ENCODE assay signal across 8 cellular contexts in genomic region chr1:180155202-180155682, GRCh38. TPM values are rescaled to one million over a fixed set of nuclear protein-coding genes. Genes with fewer than 3 reads are reported as not detected.
DNase-seq lines count a peak whose midpoint lies in the region; ATAC-seq, FAIRE-seq and TF ChIP-seq lines count a peak whose summit lies in the region.

No MANE protein-coding gene starts in this region.

- TF ChIP-seq RAD21 in HepG2 (CRISPR knock-in tag; IDR thresholded peaks at IDR 0.05) = no peak

- H3K36me3 ChIP-seq in PC-3 (ENCODE audit: low read depth, low read length) (peaks cover 21% of the 10 kb centered on the region), HepG2 (replicated peaks in 1 of 2; ENCODE audit: control insufficient read depth in 1 of 2, insufficient read depth in 2 of 2, low read length in 2 of 2) (no peaks in the 10 kb centered on the region)

- H3K9ac ChIP-seq in PC-3 (ENCODE audit: low read length) = peak overlapping the region; percentile 93
- peak overlapping the region; percentile 63; the same call in 1 of the 2 replicates for H3K9ac ChIP-seq in HepG2 (ENCODE audit: insufficient read depth, low read depth, low read length)

- peaks cover 61% of the 10 kb centered on the region for H3K79me2 ChIP-seq in PC-3 (ENCODE audit: low read length)
- no peaks in the 10 kb centered on the region for H3K79me2 ChIP-seq in HepG2 (ENCODE audit: insufficient read depth, low read length)

- ATAC-seq in PC-3 = no peak
- 0 out of 3 replicates have a peak, but pooled peaks have one; percentile 1 for ATAC-seq in HepG2
- peak; percentile 4 for ATAC-seq in stimulated activated naive CD8-positive, alpha-beta T cell treated with anti-CD3 and anti-CD28 coated beads, Interleukin-15, amount 100 ng/mL, for 72 hours
- no peak for ATAC-seq in GM18517 (IDR thresholded peaks at IDR 0.05; ENCODE audit: unreplicated experiment)

- in situ Hi-C loops in HepG2 (cut with HindIII; ENCODE audit: extremely low pct_ligation_motif_present, low pct_unique_long_range_greater_than_20kb) = no loop called here

- H3K9me3 ChIP-seq in PC-3 (ENCODE audit: low read length) = no peaks in the 10 kb centered on the region
- H3K9me3 ChIP-seq in HepG2 (ENCODE audit: low read length) = no peaks in the 10 kb centered on the region

- 19% methylated on average over 20 of the region's 26 CpGs for WGBS in HepG2 (ENCODE audit: low lambda C conversion rate)

- H3K4me1 ChIP-seq in PC-3 (ENCODE audit: insufficient read depth, low read length) (peaks cover 65% of the 10 kb centered on the region), HepG2 (ENCODE audit: insufficient read depth, low read length) (peaks cover 63% of the 10 kb centered on the region)

- H3K27me3 ChIP-seq in PC-3 (ENCODE audit: low read length) (no peaks in the 10 kb centered on the region), HepG2 (ENCODE audit: control insufficient read depth in 1 of 2, insufficient read depth in 2 of 2, low read length in 2 of 2) (peaks cover 0 to 58% of the 10 kb centered on the region in 2 experiments; a peak in 4 of 5 replicates)

- CTCF ChIA-PET in activated naive CD4-positive, alpha-beta T cell treated with anti-CD3 and anti-CD28 coated beads for 36 hours (lab: Charles Lee) = interaction anchor here (0.7 to 1.8 kb wide), 5 partner anchors 10 to 287 kb away, joined by 3 to 7 read pairs (median 3); no protein-coding TSS in a partner anchor
- CTCF ChIA-PET in PC-3 (lab: Charles Lee) (no interaction called here), HepG2 (lab: Yijun Ruan, JAX; ENCODE audit: low intra/inter-chr PET ratio, low total read pairs) (no interaction called here)

- intact Hi-C loops in activated naive CD4-positive, alpha-beta T cell treated with anti-CD3 and anti-CD28 coated beads for 36 hours (cut with micrococcal nuclease) = loop anchor here (2.0 to 10.0 kb wide), 3 partner anchors 476 to 1120 kb away; partner anchors contain the start of gene MR1
- intact Hi-C loops in PC-3 (cut with micrococcal nuclease) (loop anchor here (5.0 kb wide), 2 partner anchors 203 to 273 kb away; partner anchors contain the start of genes CEP350 and TOR1AIP1), HepG2 (cut with micrococcal nuclease; ENCODE audit: unreplicated experiment) (loop anchor here (10.0 kb wide), 1 partner anchor 200 kb away; the partner anchor contains the start of gene CEP350)

- no peaks in the 10 kb centered on the region for H3K9me3 Mint-ChIP-seq in activated naive CD4-positive, alpha-beta T cell treated with anti-CD3 and anti-CD28 coated beads for 36 hours
- no peaks in the 10 kb centered on the region for H3K9me3 Mint-ChIP-seq in stimulated activated naive CD8-positive, alpha-beta T cell treated with anti-CD3 and anti-CD28 coated beads, Interleukin-15, amount 100 ng/mL, for 72 hours

- H3K4me2 ChIP-seq in PC-3 (ENCODE audit: low read length) (peak overlapping the region; percentile 87), HepG2 (ENCODE audit: low read depth, low read length) (peak overlapping the region; percentile 96)

- peak overlapping the region; percentile 88 for H3K4me3 Mint-ChIP-seq in activated naive CD4-positive, alpha-beta T cell treated with anti-CD3 and anti-CD28 coated beads for 36 hours
- peak overlapping the region; percentile 84 to 99 for H3K4me3 Mint-ChIP-seq in stimulated activated naive CD8-positive, alpha-beta T cell treated with anti-CD3 and anti-CD28 coated beads, Interleukin-15, amount 100 ng/mL, for 72 hours

- no peak for TF ChIP-seq POLR2A in HepG2 (IDR thresholded peaks at IDR 0.05; ENCODE audit: insufficient read depth in 1 of 2, low read depth in 2 of 2, low read length in 2 of 2)

- no peaks in the 10 kb centered on the region for H3K36me3 Mint-ChIP-seq in activated naive CD4-positive, alpha-beta T cell treated with anti-CD3 and anti-CD28 coated beads for 36 hours (ENCODE audit: low read depth)

- H3K9me2 ChIP-seq in PC-3 (replicated peaks; ENCODE audit: low read length) = no peaks in the 10 kb centered on the region

- TF ChIP-seq CTCF in PC-3 (conservative IDR thresholded peaks at IDR 0.05; ENCODE audit: low read depth, low read length) (no peak), cardiac fibroblast (IDR thresholded peaks at IDR 0.05; ENCODE audit: low read depth, low read length) (no peak), HepG2 (CRISPR knock-in tag; IDR thresholded peaks at IDR 0.05) (no peak)

- H2AFZ ChIP-seq in PC-3 (ENCODE audit: low read length) (no peak overlapping the region), HepG2 (ENCODE audit: low read length) (no peak overlapping the region)

- H3K4me1 Mint-ChIP-seq in activated naive CD4-positive, alpha-beta T cell treated with anti-CD3 and anti-CD28 coated beads for 36 hours (ENCODE audit: low read depth) = peaks cover 22% of the 10 kb centered on the region
- peaks cover 56% of the 10 kb centered on the region for H3K4me1 Mint-ChIP-seq in stimulated activated naive CD8-positive, alpha-beta T cell treated with anti-CD3 and anti-CD28 coated beads, Interleukin-15, amount 100 ng/mL, for 72 hours

- H3K4me3 ChIP-seq in PC-3 (ENCODE audit: low read length) (peak overlapping the region; percentile 99), cardiac fibroblast (replicated peaks in 1 of 2; ENCODE audit: low read depth in 2 of 2, low read length in 2 of 2) (peak overlapping the region; percentile 82 to 93), HepG2 (replicated peaks in 1 of 3; ENCODE audit: insufficient read depth in 1 of 3, low read depth in 2 of 3, low read length in 3 of 3) (peak overlapping the region; percentile 61 to 88 (median 65))

- H3K27ac Mint-ChIP-seq in activated naive CD4-positive, alpha-beta T cell treated with anti-CD3 and anti-CD28 coated beads for 36 hours = peak overlapping the region; percentile 29
- peak overlapping the region; percentile 93 to 98 for H3K27ac Mint-ChIP-seq in stimulated activated naive CD8-positive, alpha-beta T cell treated with anti-CD3 and anti-CD28 coated beads, Interleukin-15, amount 100 ng/mL, for 72 hours

- H3K27me3 Mint-ChIP-seq in activated naive CD4-positive, alpha-beta T cell treated with anti-CD3 and anti-CD28 coated beads for 36 hours (ENCODE audit: low read depth) = no peaks in the 10 kb centered on the region
- H3K27me3 Mint-ChIP-seq in stimulated activated naive CD8-positive, alpha-beta T cell treated with anti-CD3 and anti-CD28 coated beads, Interleukin-15, amount 100 ng/mL, for 72 hours = no peaks in the 10 kb centered on the region

- no peak for DNase-seq in activated naive CD4-positive, alpha-beta T cell treated with anti-CD3 and anti-CD28 coated beads for 36 hours
- DNase-seq in activated naive CD4-positive, alpha-beta T cell treated with Interleukin-2 at 50 U/mL for 16 hours = no peak
- DNase-seq in PC-3 = no peak
- peak in 1 of 2 donors; percentile 15 for DNase-seq in cardiac fibroblast (ENCODE audit: low read depth in 2 of 2)
- no peak for DNase-seq in HepG2 (ENCODE audit: low spot score)
- DNase-seq in stimulated activated naive CD8-positive, alpha-beta T cell treated with anti-CD3 and anti-CD28 coated beads, Interleukin-15, amount 100 ng/mL, for 72 hours = peak; percentile 24
- DNase-seq in HuH-7 (ENCODE audit: low spot score) = no peak

- H3K27ac ChIP-seq in PC-3 (ENCODE audit: low read length) (peak overlapping the region; percentile 99), HepG2 (ENCODE audit: extremely low read length, insufficient read depth, low read length) (no peak overlapping the region)

- FAIRE-seq in HepG2 (lab: Jason Lieb, UNC) = no peak

- H4K20me1 ChIP-seq in PC-3 (ENCODE audit: low read length) = peaks cover 46% of the 10 kb centered on the region
- no peaks in the 10 kb centered on the region; the same call in 1 of the 2 replicates for H4K20me1 ChIP-seq in HepG2 (ENCODE audit: insufficient read depth, low read length)

- POLR2A ChIA-PET in PC-3 (lab: Charles Lee; ENCODE audit: unreplicated experiment) = interaction anchor here (0.7 to 1.0 kb wide), 2 partner anchors 32 to 35 kb away, joined by 6 to 14 read pairs; no protein-coding TSS in a partner anchor
- POLR2A ChIA-PET in HepG2 (lab: Yijun Ruan, JAX) = interaction anchor here (1.0 to 1.7 kb wide), 3 partner anchors 10 to 272 kb away, joined by 3 to 6 read pairs (median 3); no protein-coding TSS in a partner anchor

- no peak for TF ChIP-seq EP300 in HepG2 (IDR thresholded peaks at IDR 0.05; ENCODE audit: low read depth in 2 of 2, low read length in 2 of 2)
- no peak for TF ChIP-seq EP300 in HepG2 (CRISPR knock-in tag; IDR thresholded peaks at IDR 0.05; ENCODE audit: borderline replicate concordance)

- BruUV-seq in PC-3 (replicated peaks; lab: Mats Ljungman, UMichigan) = no TSS peak
- BruUV-seq in HepG2 (replicated peaks; lab: Mats Ljungman, UMichigan) = no TSS peak

- H3F3A ChIP-seq in PC-3 (ENCODE audit: low read length, unreplicated experiment) = no peaks in the 10 kb centered on the region

TF ChIP-seq in HepG2, 621 proteins besides CTCF, POLR2A, EP300 and RAD21 (continues in another document):
- TF ChIP-seq PRMT3 (CRISPR knock-in tag; IDR thresholded peaks at IDR 0.05; ENCODE audit: borderline replicate concordance, low read depth) (0 out of 2 replicates have a peak, but pooled peaks have one; percentile 36), CBX1 (IDR thresholded peaks at IDR 0.05; ENCODE audit: low read depth) (no peak)

RNA-seq across cellular contexts. Expression of gene QSOX1, which starts 0.6 kb away (rescaled TPM):
- total RNA-seq in activated naive CD4-positive, alpha-beta T cell treated with anti-CD3 and anti-CD28 coated beads for 36 hours = 10 to 100 TPM; 27.6 to 31.9 TPM
- total RNA-seq in PC-3 (2014; rRNA removed) (192 and 237 TPM in 2 replicates), HepG2 (2016; rRNA removed; fragmentation: Illumina TruSeq; extraction: Trizol) (2.6 and 6.8 TPM in 2 replicates)
- total RNA-seq in HepG2 (2016; cell fraction: cytosol; rRNA removed; fragmentation: Illumina TruSeq; extraction: Trizol; ENCODE audit: low read depth) = 0.18 and 0.20 TPM in 2 replicates
- total RNA-seq in HepG2 (2016; cell fraction: insoluble cytoplasmic fraction; rRNA removed; fragmentation: Illumina TruSeq; extraction: Trizol) = 2.0 and 6.7 TPM in 2 replicates
- total RNA-seq in HepG2 (2016; cell fraction: membrane; rRNA removed; fragmentation: Illumina TruSeq; extraction: Trizol) = 1.3 and 1.4 TPM in 2 replicates
- 7.0 and 10.0 TPM in 2 replicates for total RNA-seq in HepG2 (2016; cell fraction: nucleus; rRNA removed; fragmentation: Illumina TruSeq; extraction: Trizol)
- 40.2 and 70.2 TPM in 2 replicates for polyA plus RNA-seq in HepG2 (2011; rRNA removed)
- 44.6 and 54.0 TPM in 2 replicates for polyA plus RNA-seq in HepG2 (2011; cell fraction: cytosol; rRNA removed)
- 71.3 and 95.1 TPM in 2 replicates for polyA plus RNA-seq in HepG2 (2011; cell fraction: nucleus; rRNA removed)
- polyA plus RNA-seq in HepG2 (2012) = 58.7 and 90.3 TPM in 2 replicates
- 0.42 and 0.75 TPM in 2 replicates for polyA plus RNA-seq in HepG2 (2016; cell fraction: cytosol; fragmentation: Illumina TruSeq; extraction: Trizol; ENCODE audit: low read depth)
- polyA plus RNA-seq in HepG2 (2016; cell fraction: insoluble cytoplasmic fraction; fragmentation: Illumina TruSeq; extraction: Trizol; ENCODE audit: low read depth) = 2.1 and 3.2 TPM in 2 replicates
- polyA plus RNA-seq in HepG2 (2016; cell fraction: membrane; fragmentation: Illumina TruSeq; extraction: Trizol; ENCODE audit: low read depth) = 0.87 and 1.2 TPM in 2 replicates
- 16.2 and 17.3 TPM in 2 replicates for polyA plus RNA-seq in HepG2 (2016; cell fraction: nucleus; fragmentation: Illumina TruSeq; extraction: Trizol; ENCODE audit: insufficient read depth, low read depth)
- 13.5 and 31.5 TPM in 2 replicates for polyA minus RNA-seq in HepG2 (2011; rRNA and poly(A)+ RNA removed; ENCODE audit: low replicate concordance)
- 14.6 and 31.0 TPM in 2 replicates for polyA minus RNA-seq in HepG2 (2011; cell fraction: cytosol; rRNA and poly(A)+ RNA removed)
- 11.6 and 13.1 TPM in 2 replicates for polyA minus RNA-seq in HepG2 (2011; cell fraction: nucleus; rRNA and poly(A)+ RNA removed)

Comparison
In these comparisons a context has a peak if more than half of its experiments do, and no peak if none do; other contexts are left out.
1. DNase-seq: peak in stimulated activated naive CD8-positive, alpha-beta T cell treated with anti-CD3 and anti-CD28 coated beads, Interleukin-15, amount 100 ng/mL, for 72 hours (2 of 2); none in activated naive CD4-positive, alpha-beta T cell treated with anti-CD3 and anti-CD28 coated beads for 36 hours (single experiment), activated naive CD4-positive, alpha-beta T cell treated with Interleukin-2 at 50 U/mL for 16 hours (single experiment), PC-3 (single experiment), HepG2 (single experiment) and HuH-7 (single experiment).
2. ATAC-seq: peak in HepG2 (single experiment) and stimulated activated naive CD8-positive, alpha-beta T cell treated with anti-CD3 and anti-CD28 coated beads, Interleukin-15, amount 100 ng/mL, for 72 hours (single experiment); none in PC-3 (single experiment) and GM18517 (single experiment).
3. Peak in every context shown above with its lines, with median percentiles within 50 percentile points of each other: H3K4me3 ChIP-seq.